In the genomic region with DNA sequence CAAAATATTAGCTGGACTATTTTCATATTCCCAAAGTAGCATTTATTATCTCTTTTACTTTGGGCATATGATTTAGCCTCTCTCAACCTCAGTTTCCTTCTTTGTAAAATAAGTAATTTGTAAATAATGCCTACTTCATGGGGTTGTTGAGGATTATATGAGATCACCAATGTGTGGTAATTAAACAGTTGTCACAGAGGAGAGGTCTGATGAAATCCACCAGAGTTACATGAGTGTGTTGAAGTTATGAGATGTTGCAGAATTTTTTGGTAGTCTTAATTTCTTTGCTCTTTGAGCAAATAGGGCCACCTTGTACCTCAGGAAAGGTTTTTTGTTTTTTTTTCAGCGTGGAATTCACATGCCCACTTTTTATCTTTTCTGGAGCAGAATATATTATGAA, we compare ENCODE assay signal across 1 cellular context.
TF ChIP-seq lines count a peak whose summit lies in the region.

No MANE protein-coding gene starts in this region.

TF ChIP-seq in SK-N-SH treated with all-trans-retinoic acid at 6 μM for 48 hours, 23 proteins besides CTCF, POLR2A, EP300 and RAD21 (continued from another document):
- TF ChIP-seq, protein P1, sequence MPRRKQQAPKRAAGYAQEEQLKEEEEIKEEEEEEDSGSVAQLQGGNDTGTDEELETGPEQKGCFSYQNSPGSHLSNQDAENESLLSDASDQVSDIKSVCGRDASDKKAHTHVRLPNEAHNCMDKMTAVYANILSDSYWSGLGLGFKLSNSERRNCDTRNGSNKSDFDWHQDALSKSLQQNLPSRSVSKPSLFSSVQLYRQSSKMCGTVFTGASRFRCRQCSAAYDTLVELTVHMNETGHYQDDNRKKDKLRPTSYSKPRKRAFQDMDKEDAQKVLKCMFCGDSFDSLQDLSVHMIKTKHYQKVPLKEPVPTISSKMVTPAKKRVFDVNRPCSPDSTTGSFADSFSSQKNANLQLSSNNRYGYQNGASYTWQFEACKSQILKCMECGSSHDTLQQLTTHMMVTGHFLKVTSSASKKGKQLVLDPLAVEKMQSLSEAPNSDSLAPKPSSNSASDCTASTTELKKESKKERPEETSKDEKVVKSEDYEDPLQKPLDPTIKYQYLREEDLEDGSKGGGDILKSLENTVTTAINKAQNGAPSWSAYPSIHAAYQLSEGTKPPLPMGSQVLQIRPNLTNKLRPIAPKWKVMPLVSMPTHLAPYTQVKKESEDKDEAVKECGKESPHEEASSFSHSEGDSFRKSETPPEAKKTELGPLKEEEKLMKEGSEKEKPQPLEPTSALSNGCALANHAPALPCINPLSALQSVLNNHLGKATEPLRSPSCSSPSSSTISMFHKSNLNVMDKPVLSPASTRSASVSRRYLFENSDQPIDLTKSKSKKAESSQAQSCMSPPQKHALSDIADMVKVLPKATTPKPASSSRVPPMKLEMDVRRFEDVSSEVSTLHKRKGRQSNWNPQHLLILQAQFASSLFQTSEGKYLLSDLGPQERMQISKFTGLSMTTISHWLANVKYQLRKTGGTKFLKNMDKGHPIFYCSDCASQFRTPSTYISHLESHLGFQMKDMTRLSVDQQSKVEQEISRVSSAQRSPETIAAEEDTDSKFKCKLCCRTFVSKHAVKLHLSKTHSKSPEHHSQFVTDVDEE (CRISPR knock-in tag; IDR thresholded peaks at IDR 0.05), result no peak
- TF ChIP-seq ZNF565 (CRISPR knock-in tag; conservative IDR thresholded peaks at IDR 0.05; ENCODE audit: low read depth), result no peak
- no peak for TF ChIP-seq PPARA (CRISPR knock-in tag; IDR thresholded peaks at IDR 0.05; ENCODE audit: borderline replicate concordance)
- TF ChIP-seq TOX (CRISPR knock-in tag; IDR thresholded peaks at IDR 0.05; ENCODE audit: borderline replicate concordance), result no peak
- no peak for TF ChIP-seq RARB (CRISPR knock-in tag; IDR thresholded peaks at IDR 0.05)
- TF ChIP-seq, protein P2, sequence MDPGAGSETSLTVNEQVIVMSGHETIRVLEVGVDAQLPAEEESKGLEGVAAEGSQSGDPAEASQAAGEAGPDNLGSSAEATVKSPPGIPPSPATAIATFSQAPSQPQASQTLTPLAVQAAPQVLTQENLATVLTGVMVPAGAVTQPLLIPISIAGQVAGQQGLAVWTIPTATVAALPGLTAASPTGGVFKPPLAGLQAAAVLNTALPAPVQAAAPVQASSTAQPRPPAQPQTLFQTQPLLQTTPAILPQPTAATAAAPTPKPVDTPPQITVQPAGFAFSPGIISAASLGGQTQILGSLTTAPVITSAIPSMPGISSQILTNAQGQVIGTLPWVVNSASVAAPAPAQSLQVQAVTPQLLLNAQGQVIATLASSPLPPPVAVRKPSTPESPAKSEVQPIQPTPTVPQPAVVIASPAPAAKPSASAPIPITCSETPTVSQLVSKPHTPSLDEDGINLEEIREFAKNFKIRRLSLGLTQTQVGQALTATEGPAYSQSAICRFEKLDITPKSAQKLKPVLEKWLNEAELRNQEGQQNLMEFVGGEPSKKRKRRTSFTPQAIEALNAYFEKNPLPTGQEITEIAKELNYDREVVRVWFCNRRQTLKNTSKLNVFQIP (CRISPR knock-in tag; IDR thresholded peaks at IDR 0.05; ENCODE audit: borderline replicate concordance, low read depth), result no peak
- no peak for TF ChIP-seq ZFP3 (CRISPR knock-in tag; IDR thresholded peaks at IDR 0.05)
- TF ChIP-seq ARNTL (CRISPR knock-in tag; IDR thresholded peaks at IDR 0.05; ENCODE audit: borderline replicate concordance, low read depth), result no peak
- TF ChIP-seq, protein P3, sequence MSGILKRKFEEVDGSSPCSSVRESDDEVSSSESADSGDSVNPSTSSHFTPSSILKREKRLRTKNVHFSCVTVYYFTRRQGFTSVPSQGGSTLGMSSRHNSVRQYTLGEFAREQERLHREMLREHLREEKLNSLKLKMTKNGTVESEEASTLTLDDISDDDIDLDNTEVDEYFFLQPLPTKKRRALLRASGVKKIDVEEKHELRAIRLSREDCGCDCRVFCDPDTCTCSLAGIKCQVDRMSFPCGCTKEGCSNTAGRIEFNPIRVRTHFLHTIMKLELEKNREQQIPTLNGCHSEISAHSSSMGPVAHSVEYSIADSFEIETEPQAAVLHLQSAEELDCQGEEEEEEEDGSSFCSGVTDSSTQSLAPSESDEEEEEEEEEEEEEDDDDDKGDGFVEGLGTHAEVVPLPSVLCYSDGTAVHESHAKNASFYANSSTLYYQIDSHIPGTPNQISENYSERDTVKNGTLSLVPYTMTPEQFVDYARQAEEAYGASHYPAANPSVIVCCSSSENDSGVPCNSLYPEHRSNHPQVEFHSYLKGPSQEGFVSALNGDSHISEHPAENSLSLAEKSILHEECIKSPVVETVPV (CRISPR knock-in tag; IDR thresholded peaks at IDR 0.05), result no peak
- no peak for TF ChIP-seq BACH2 (CRISPR knock-in tag; IDR thresholded peaks at IDR 0.05; ENCODE audit: borderline replicate concordance)
- TF ChIP-seq ZC3H10 (CRISPR knock-in tag; IDR thresholded peaks at IDR 0.05), result no peak
- no peak for TF ChIP-seq SNAI2 (CRISPR knock-in tag; IDR thresholded peaks at IDR 0.05)
